Comparison of ENCODE assay signal across 14 cellular contexts in the genomic region with DNA sequence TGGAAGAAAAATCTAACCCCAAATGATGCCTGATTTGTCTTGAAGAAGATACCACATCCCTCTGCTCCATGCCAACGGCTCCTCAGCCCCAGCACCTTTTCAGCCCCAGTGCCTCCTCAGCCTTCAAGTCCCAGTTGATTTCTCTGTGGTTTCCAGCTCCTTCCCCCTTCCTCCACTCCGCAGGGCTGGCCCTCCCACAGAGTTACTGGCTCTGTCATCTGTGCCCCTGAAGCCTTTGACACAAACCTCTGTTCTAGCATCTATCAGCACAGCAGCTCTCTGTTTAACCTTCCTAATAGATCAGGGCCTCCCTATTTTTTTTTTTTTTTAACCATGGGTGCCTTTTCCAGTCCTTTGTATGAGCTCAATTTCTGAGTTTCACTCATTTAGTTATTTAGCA.
A peak's percentile ranks its signal among the peaks of the same experiment; 100 is the strongest.
DNase-seq lines count a peak whose midpoint lies in the region; ATAC-seq, FAIRE-seq and TF ChIP-seq lines count a peak whose summit lies in the region.
"Had no signal": no experiment of that assay in that cellular context is flagged by ENCODE, and none has a peak within 500 bp of the region (broad histone marks: within the 10 kb centered on the region; RNA-seq: fewer than 3 reads in every experiment).

No MANE protein-coding gene starts in this region.

- H3K4me3 Mint-ChIP-seq in CD8-positive, alpha-beta T cell = no peak overlapping the region
- H3K4me3 Mint-ChIP-seq in T-helper 17 cell = peak overlapping the region; percentile 19
- peak overlapping the region in 1 of 10 donors; percentile 3 for H3K4me3 Mint-ChIP-seq in naive thymus-derived CD4-positive, alpha-beta T cell
- H3K4me3 Mint-ChIP-seq: type B pancreatic cell had no signal

- no peak for ATAC-seq in CD8-positive, alpha-beta T cell
- ATAC-seq in GM21529 (IDR thresholded peaks at IDR 0.05; ENCODE audit: unreplicated experiment) (peak; percentile 47), T-helper 17 cell (no peak), esophagus mucosa (no peak)
- no peak for ATAC-seq in naive thymus-derived CD4-positive, alpha-beta T cell
- ATAC-seq: left lobe of liver, PC-3 had no signal

- no peak for TF ChIP-seq CTCF in CD8-positive, alpha-beta T cell (IDR thresholded peaks at IDR 0.05)

- H3K9me3 ChIP-seq in CD8-positive, alpha-beta T cell (ENCODE audit: low read length) = no peaks in the 10 kb centered on the region
- H3K9me3 ChIP-seq in T-helper 17 cell (ENCODE audit: control insufficient read depth, low read length, poor library complexity, severe bottlenecking) = no peaks in the 10 kb centered on the region
- H3K9me3 ChIP-seq in naive thymus-derived CD4-positive, alpha-beta T cell (ENCODE audit: control insufficient read depth in 2 of 3, low read length in 3 of 3) = no peaks in the 10 kb centered on the region
- H3K9me3 ChIP-seq: adrenal gland, prostate gland had no signal

- H3K4me1 Mint-ChIP-seq in CD8-positive, alpha-beta T cell (ENCODE audit: low read depth) = peaks cover 27% of the 10 kb centered on the region
- peaks cover 31% of the 10 kb centered on the region for H3K4me1 Mint-ChIP-seq in T-helper 17 cell
- H3K4me1 Mint-ChIP-seq in naive thymus-derived CD4-positive, alpha-beta T cell = peaks cover 10 to 35% (median 28%) of the 10 kb centered on the region in 7 donors

- intact Hi-C loops in CD8-positive, alpha-beta T cell (cut with DNase I, micrococcal nuclease) = no loop called here
- intact Hi-C loops in naive thymus-derived CD4-positive, alpha-beta T cell (cut with micrococcal nuclease) = no loop called here

- H3K36me3 Mint-ChIP-seq in CD8-positive, alpha-beta T cell = no peaks in the 10 kb centered on the region
- H3K36me3 Mint-ChIP-seq in T-helper 17 cell (ENCODE audit: low read depth) = no peaks in the 10 kb centered on the region
- H3K36me3 Mint-ChIP-seq in naive thymus-derived CD4-positive, alpha-beta T cell = peaks cover 0 to 4% (median 0%) of the 10 kb centered on the region in 5 donors
- H3K36me3 Mint-ChIP-seq: type B pancreatic cell had no signal

- H3K27me3 Mint-ChIP-seq in CD8-positive, alpha-beta T cell (ENCODE audit: low read depth) = no peaks in the 10 kb centered on the region
- H3K27me3 Mint-ChIP-seq in T-helper 17 cell = no peaks in the 10 kb centered on the region
- H3K27me3 Mint-ChIP-seq in naive thymus-derived CD4-positive, alpha-beta T cell = peaks cover 0 to 3% (median 0%) of the 10 kb centered on the region in 5 donors

- peak overlapping the region; percentile 63 for H3K27ac Mint-ChIP-seq in CD8-positive, alpha-beta T cell
- H3K27ac Mint-ChIP-seq in T-helper 17 cell = peak overlapping the region; percentile 100
- peak overlapping the region in 7 of 9 donors; percentile 1 to 86 (median 36) for H3K27ac Mint-ChIP-seq in naive thymus-derived CD4-positive, alpha-beta T cell
- H3K27ac Mint-ChIP-seq: type B pancreatic cell had no signal

- no peak for FAIRE-seq in H54 (lab: Jason Lieb, UNC)

- H3K27me3 ChIP-seq in CD8-positive, alpha-beta T cell (ENCODE audit: insufficient read depth, low read length) = no peaks in the 10 kb centered on the region
- no peaks in the 10 kb centered on the region for H3K27me3 ChIP-seq in naive thymus-derived CD4-positive, alpha-beta T cell (ENCODE audit: control insufficient read depth in 2 of 2, insufficient read depth in 2 of 2, low read length in 2 of 2)
- H3K27me3 ChIP-seq: adrenal gland had no signal

- no peak overlapping the region for H3K27ac ChIP-seq in CD8-positive, alpha-beta T cell (ENCODE audit: low read depth, low read length)
- H3K27ac ChIP-seq in naive thymus-derived CD4-positive, alpha-beta T cell (ENCODE audit: low read depth, low read length) = no peak overlapping the region
- H3K27ac ChIP-seq: adrenal gland, prostate gland had no signal

- H3K36me3 ChIP-seq in CD8-positive, alpha-beta T cell (ENCODE audit: insufficient read depth, low read length) = no peaks in the 10 kb centered on the region
- H3K36me3 ChIP-seq in naive thymus-derived CD4-positive, alpha-beta T cell (ENCODE audit: control insufficient read depth in 2 of 3, insufficient read depth in 3 of 3, low read length in 3 of 3) = no peaks in the 10 kb centered on the region
- H3K36me3 ChIP-seq: adrenal gland, prostate gland had no signal

- no peak for DNase-seq in CD8-positive, alpha-beta T cell
- no peak for DNase-seq in T-helper 17 cell
- peak in 1 of 9 donors; percentile 37 for DNase-seq in naive thymus-derived CD4-positive, alpha-beta T cell
- no peak for DNase-seq in H54 (ENCODE audit: insufficient read length, low spot score)
- DNase-seq in NCI-H187 treated with DMSO at 0.1 percent for 48 hours (lab: John Stamatoyannopoulos, UW) = no peak
- DNase-seq: adrenal gland, DMS153, NCI-H2029 treated with DMSO at 0.1 percent for 48 hours, PC-3 had no signal

- no peaks in the 10 kb centered on the region for H3K9me3 Mint-ChIP-seq in CD8-positive, alpha-beta T cell
- H3K9me3 Mint-ChIP-seq in naive thymus-derived CD4-positive, alpha-beta T cell = peaks cover 0 to 3% (median 0%) of the 10 kb centered on the region in 11 donors
- H3K9me3 Mint-ChIP-seq: type B pancreatic cell had no signal

- peaks cover 24% of the 10 kb centered on the region for H3K4me1 ChIP-seq in CD8-positive, alpha-beta T cell (ENCODE audit: insufficient read depth, low read length)
- peaks cover 0 to 18% of the 10 kb centered on the region in 2 donors for H3K4me1 ChIP-seq in naive thymus-derived CD4-positive, alpha-beta T cell (ENCODE audit: control insufficient read depth in 2 of 2, insufficient read depth in 2 of 2, low read length in 2 of 2)
- H3K4me1 ChIP-seq: adrenal gland, prostate gland had no signal

- CTCF ChIA-PET in CD8-positive, alpha-beta T cell (lab: Charles Lee) = no interaction called here
- CTCF ChIA-PET in naive thymus-derived CD4-positive, alpha-beta T cell (lab: Charles Lee) = interaction anchor here (0.6 kb wide), 1 partner anchor 58 kb away, joined by 3 read pairs; no protein-coding TSS in a partner anchor

- no peak overlapping the region for H3K4me3 ChIP-seq in CD8-positive, alpha-beta T cell (ENCODE audit: low read depth, low read length)
- H3K4me3 ChIP-seq in naive thymus-derived CD4-positive, alpha-beta T cell (ENCODE audit: low read length) = no peak overlapping the region
- H3K4me3 ChIP-seq: adrenal gland, prostate gland had no signal

- POLR2A ChIA-PET in CD8-positive, alpha-beta T cell (lab: Charles Lee) = interaction anchor here (1.6 kb wide), 1 partner anchor 9 kb away, joined by 6 read pairs; no protein-coding TSS in a partner anchor
- POLR2A ChIA-PET in naive thymus-derived CD4-positive, alpha-beta T cell (lab: Charles Lee) = interaction anchor here (1.0 kb wide), 1 partner anchor 20 kb away, joined by 5 read pairs; no protein-coding TSS in a partner anchor

- no peak for TF ChIP-seq POLR2A in H54 (IDR thresholded peaks at IDR 0.05; ENCODE audit: low read depth, low read length)

Comparison
In these comparisons a context has a peak if more than half of its experiments do, and no peak if none do; other contexts are left out.
1. H3K27ac Mint-ChIP-seq: peak in every context shown above with its lines; median percentile 100 in T-helper 17 cell; 63 in CD8-positive, alpha-beta T cell; 36 in naive thymus-derived CD4-positive, alpha-beta T cell.